ENCODE assay signal across 8 cellular contexts in the genomic region with DNA sequence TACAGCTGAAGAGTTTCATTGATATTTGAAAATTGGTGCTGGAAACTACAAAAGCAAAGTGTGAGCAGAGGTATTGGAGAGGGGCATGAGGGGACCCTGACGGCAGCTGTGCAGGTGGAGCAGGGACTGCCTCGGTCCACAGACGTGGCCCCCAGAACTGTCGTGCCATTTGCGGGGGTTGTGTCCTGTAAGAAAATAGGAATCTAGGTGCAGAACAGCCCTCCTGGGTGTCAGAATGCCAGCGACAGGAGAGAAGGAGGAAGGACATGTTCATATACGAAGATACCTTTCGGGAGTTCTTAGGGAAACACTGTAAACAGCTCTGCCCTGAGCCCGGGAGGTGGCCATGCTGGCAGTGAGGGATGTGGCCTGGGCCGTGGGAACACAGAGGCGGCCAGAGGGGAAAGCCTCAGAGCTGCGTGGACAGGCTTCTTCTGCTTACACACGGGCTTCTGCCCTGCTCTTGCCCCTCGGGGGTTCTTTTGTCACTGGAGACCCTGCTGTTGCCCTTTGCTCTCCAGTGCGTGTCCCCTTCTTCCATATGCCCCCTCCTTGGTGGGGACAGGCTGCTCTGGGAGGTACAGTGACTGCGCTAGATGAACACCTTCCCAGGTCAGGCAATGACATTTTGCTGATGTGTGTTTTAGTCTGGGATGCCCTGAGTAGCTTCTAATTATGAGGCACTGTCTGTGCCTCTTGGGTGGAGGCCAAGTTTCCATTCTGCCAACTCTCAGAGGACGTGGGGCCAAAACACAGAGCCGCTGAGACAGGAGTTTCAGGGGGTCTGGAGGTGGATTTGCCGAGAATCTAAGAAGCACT.
A peak's percentile ranks its signal among the peaks of the same experiment; 100 is the strongest.
DNase-seq lines count a peak whose midpoint lies in the region; ATAC-seq and TF ChIP-seq lines count a peak whose summit lies in the region.

No MANE protein-coding gene starts in this region.

- H3K36me3 ChIP-seq in HEK293 (ENCODE audit: control insufficient read depth in 2 of 2, insufficient read depth in 1 of 2, low read length in 2 of 2) (peaks cover 0 to 4% of the 10 kb centered on the region in 2 experiments; a peak in 1 of 3 replicates), SK-N-SH (replicated peaks in 1 of 2; ENCODE audit: control insufficient read depth in 1 of 2, insufficient read depth in 2 of 2, low read length in 1 of 2) (peaks cover 0 to 5% of the 10 kb centered on the region in 2 experiments)

- H3K9me3 ChIP-seq in HEK293 (ENCODE audit: control insufficient read depth, insufficient read depth, low read depth, low read length) (no peaks in the 10 kb centered on the region), SK-N-SH (no peaks in the 10 kb centered on the region)

- no peaks in the 10 kb centered on the region for H4K20me1 ChIP-seq in SK-N-SH (ENCODE audit: insufficient read depth)

- H3K27ac ChIP-seq in HEK293 (ENCODE audit: extremely low read depth, low read depth, low read length) (no peak overlapping the region), SK-N-SH (ENCODE audit: low read depth in 2 of 2, low read length in 1 of 2) (peak overlapping the region; percentile 39 to 41; a peak in 2 of 4 replicates)

- H3K4me1 ChIP-seq in HEK293 (ENCODE audit: control insufficient read depth, insufficient read depth, low read length) (peaks cover 14% of the 10 kb centered on the region), SK-N-SH (ENCODE audit: control insufficient read depth in 1 of 2, insufficient read depth in 2 of 2, low read depth in 1 of 2, low read length in 1 of 2) (peaks cover 10 to 13% of the 10 kb centered on the region in 2 experiments; a peak in 2 of 4 replicates)

- H3K27me3 ChIP-seq in SK-N-SH (ENCODE audit: insufficient read depth), result no peaks in the 10 kb centered on the region

- intact Hi-C loops in Right ventricle myocardium superior (cut with DNase I) (no loop called here), sciatic nerve (cut with DNase I) (no loop called here)

- no peak for TF ChIP-seq RAD21 in SK-N-SH (IDR thresholded peaks at IDR 0.05; ENCODE audit: low read length)

- POLR2A ChIA-PET in HEK293 (lab: Yijun Ruan, JAX), result no interaction called here
- POLR2A ChIA-PET in SK-N-SH (lab: Yijun Ruan, JAX), result no interaction called here

- no peaks in the 10 kb centered on the region for H3F3A ChIP-seq in SK-N-SH (replicated peaks; ENCODE audit: insufficient read depth)

- H3K9ac ChIP-seq in SK-N-SH, result no peak overlapping the region

- no peak overlapping the region for H3K4me2 ChIP-seq in SK-N-SH

- H3K4me3 ChIP-seq in HEK293 (ENCODE audit: low read depth, low read length) (no peak overlapping the region), SK-N-SH (ENCODE audit: low read depth in 2 of 2, low read length in 1 of 2) (no peak overlapping the region)

- CTCF ChIA-PET in HEK293 (lab: Yijun Ruan, JAX) (no interaction called here), SK-N-SH (lab: Yijun Ruan, JAX) (interaction anchor here (0.6 to 1.5 kb wide), 3 partner anchors 32 to 192 kb away, joined by 3 to 7 read pairs (median 3); no protein-coding TSS in a partner anchor)

- no peaks in the 10 kb centered on the region for H3K9me2 ChIP-seq in SK-N-SH

- 65% methylated on average over 18 of the region's 19 CpGs for WGBS in SK-N-SH (ENCODE audit: low lambda C conversion rate)

- no peak for TF ChIP-seq EP300 in SK-N-SH (IDR thresholded peaks at IDR 0.05; ENCODE audit: borderline replicate concordance in 1 of 2, low read depth in 1 of 2, low read length in 1 of 2)

- ATAC-seq in Right ventricle myocardium superior (ENCODE audit: poor library complexity) (peak; percentile 72), sciatic nerve (peak; percentile 4), HG03354 (IDR thresholded peaks at IDR 0.05; ENCODE audit: poor library complexity, severe bottlenecking, unreplicated experiment) (no peak)

- DNase-seq in SK-N-SH, result peak; percentile 60
- no peak for DNase-seq in Right ventricle myocardium superior
- DNase-seq in sciatic nerve (ENCODE audit: low spot score), result no peak
- no peak for DNase-seq in NCI-H1048 (lab: John Stamatoyannopoulos, UW)
- DNase-seq in NOMO-1 (lab: John Stamatoyannopoulos, UW; ENCODE audit: unreplicated experiment in 2 of 2), result no peak
- no peak for DNase-seq in NCI-H82 treated with DMSO at 0.1 percent for 48 hours (lab: John Stamatoyannopoulos, UW; ENCODE audit: unreplicated experiment)

- no peak overlapping the region for H2AFZ ChIP-seq in SK-N-SH (ENCODE audit: low read depth)

- H3K79me2 ChIP-seq in SK-N-SH (ENCODE audit: insufficient read depth), result 0 out of 2 replicates have a peak, but pooled peaks cover 6% of the 10 kb centered on the region

- TF ChIP-seq CTCF in HEK293 (tag by site-specific recombination; IDR thresholded peaks at IDR 0.05) (no peak), SK-N-SH (IDR thresholded peaks at IDR 0.05) (no peak)

TF ChIP-seq in HEK293, 187 proteins besides CTCF, POLR2A, EP300 and RAD21:
- TF ChIP-seq ZNF777 (tag by site-specific recombination; IDR thresholded peaks at IDR 0.05; ENCODE audit: borderline replicate concordance), result no peak
- TF ChIP-seq ZNF658 (tag by site-specific recombination; IDR thresholded peaks at IDR 0.05), result no peak
- TF ChIP-seq ZNF366 (tag by site-specific recombination; conservative IDR thresholded peaks at IDR 0.05), result 0 out of 2 replicates have a peak, but pooled peaks have one; percentile 12
TF ChIP-seq in HEK293: peak in this region for 1.

TF ChIP-seq in SK-N-SH, 30 proteins besides CTCF, POLR2A, EP300 and RAD21:
- TF ChIP-seq RCOR1 (IDR thresholded peaks at IDR 0.05; ENCODE audit: low read length) (no peak), TAF1 (IDR thresholded peaks at IDR 0.05; ENCODE audit: borderline replicate concordance, low read depth, low read length) (no peak), SIN3A (IDR thresholded peaks at IDR 0.05; ENCODE audit: borderline replicate concordance, low read depth, low read length) (no peak), NFIC (IDR thresholded peaks at IDR 0.05; ENCODE audit: borderline replicate concordance) (peak; percentile 58; the same call in 1 of the 2 replicates), TCF12 (IDR thresholded peaks at IDR 0.05) (no peak)
- TF ChIP-seq, protein P1, sequence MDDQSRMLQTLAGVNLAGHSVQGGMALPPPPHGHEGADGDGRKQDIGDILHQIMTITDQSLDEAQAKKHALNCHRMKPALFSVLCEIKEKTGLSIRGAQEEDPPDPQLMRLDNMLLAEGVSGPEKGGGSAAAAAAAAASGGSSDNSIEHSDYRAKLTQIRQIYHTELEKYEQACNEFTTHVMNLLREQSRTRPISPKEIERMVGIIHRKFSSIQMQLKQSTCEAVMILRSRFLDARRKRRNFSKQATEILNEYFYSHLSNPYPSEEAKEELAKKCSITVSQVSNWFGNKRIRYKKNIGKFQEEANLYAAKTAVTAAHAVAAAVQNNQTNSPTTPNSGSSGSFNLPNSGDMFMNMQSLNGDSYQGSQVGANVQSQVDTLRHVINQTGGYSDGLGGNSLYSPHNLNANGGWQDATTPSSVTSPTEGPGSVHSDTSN (IDR thresholded peaks at IDR 0.05), result no peak
